16 cellular contexts compared by ENCODE assay signal in the genomic region with DNA sequence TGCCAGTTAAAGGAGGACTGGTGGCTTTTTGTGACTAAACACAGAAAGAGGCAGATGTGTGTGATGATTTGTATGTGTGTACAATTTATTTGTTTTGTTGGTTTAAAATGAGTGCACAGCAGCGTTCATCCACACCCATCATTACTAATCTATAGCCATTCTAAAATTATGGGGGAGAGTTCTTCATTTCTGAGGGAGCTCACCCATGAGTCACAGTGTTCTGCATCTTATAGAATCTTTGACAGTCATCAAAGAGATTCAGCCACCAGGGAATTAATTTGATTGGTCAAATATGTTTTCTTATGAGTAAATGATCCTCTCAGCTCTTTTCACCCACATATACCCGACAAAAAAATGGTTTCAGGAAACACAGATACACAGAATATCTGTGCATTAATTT.
DNase-seq lines count a peak whose midpoint lies in the region; ATAC-seq and TF ChIP-seq lines count a peak whose summit lies in the region.
"Had no signal": no experiment of that assay in that cellular context is flagged by ENCODE, and none has a peak within 500 bp of the region (broad histone marks: within the 10 kb centered on the region; RNA-seq: fewer than 3 reads in every experiment).

No MANE protein-coding gene starts in this region.

- no peak overlapping the region for H3K27ac ChIP-seq in ACC112 (ENCODE audit: low read depth, low read length)
- no peak overlapping the region for H3K27ac ChIP-seq in HEK293 (ENCODE audit: extremely low read depth, low read depth, low read length)
- peak overlapping the region; percentile 48 to 95 for H3K27ac ChIP-seq in SK-N-SH (ENCODE audit: low read depth in 2 of 2, low read length in 1 of 2)

- H3K4me3 ChIP-seq in ACC112 (ENCODE audit: low read depth, low read length) (no peak overlapping the region), HEK293 (ENCODE audit: low read depth, low read length) (no peak overlapping the region), SK-N-SH (ENCODE audit: low read depth in 2 of 2, low read length in 1 of 2) (no peak overlapping the region), fibroblast of mammary gland (ENCODE audit: control insufficient read depth, low read depth, low read length) (no peak overlapping the region)

- H3K9me2 ChIP-seq in SK-N-SH: no peaks in the 10 kb centered on the region

- no peaks in the 10 kb centered on the region for H4K20me1 ChIP-seq in SK-N-SH (ENCODE audit: insufficient read depth)

- no peak for TF ChIP-seq CTCF in HEK293 (tag by site-specific recombination; IDR thresholded peaks at IDR 0.05)
- TF ChIP-seq CTCF in SK-N-SH (IDR thresholded peaks at IDR 0.05): no peak
- TF ChIP-seq CTCF in fibroblast of mammary gland (conservative IDR thresholded peaks at IDR 0.05; ENCODE audit: control insufficient read depth, insufficient read depth, low read depth, low read length): no peak
- TF ChIP-seq CTCF in GM10248 (IDR thresholded peaks at IDR 0.05; ENCODE audit: control extremely low read depth, extremely low read depth, low read depth, missing control alignments): no peak

- 0 out of 4 replicates have a peak, but pooled peaks of 1 of the 2 experiments have one; percentile 5 for TF ChIP-seq EP300 in SK-N-SH (IDR thresholded peaks at IDR 0.05; ENCODE audit: borderline replicate concordance in 1 of 2, low read depth in 1 of 2, low read length in 1 of 2)

- ATAC-seq in stimulated activated naive CD8-positive, alpha-beta T cell treated with anti-CD3 and anti-CD28 coated beads, Interleukin-15, Interleukin-2, amounts not matched to agents 100 U/mL and 50 U/mL, for 24 hours: no peak
- ATAC-seq: HCT116 had no signal

- peak overlapping the region; percentile 26 for H2AFZ ChIP-seq in ACC112 (ENCODE audit: low read length, unreplicated experiment)
- no peak overlapping the region for H2AFZ ChIP-seq in SK-N-SH (ENCODE audit: low read depth)

- H3K9me3 ChIP-seq in HEK293 (ENCODE audit: control insufficient read depth, insufficient read depth, low read depth, low read length) (no peaks in the 10 kb centered on the region), SK-N-SH (no peaks in the 10 kb centered on the region)

- H3K79me2 ChIP-seq in ACC112 (ENCODE audit: control insufficient read depth, insufficient read depth, low read length, unreplicated experiment): no peaks in the 10 kb centered on the region
- peaks cover 5% of the 10 kb centered on the region; the same call in 1 of the 2 replicates for H3K79me2 ChIP-seq in SK-N-SH (ENCODE audit: insufficient read depth)

- CTCF ChIA-PET in HEK293 (lab: Yijun Ruan, JAX) (interaction anchor here (0.6 to 3.4 kb wide), 5 partner anchors 9 to 1399 kb away, joined by 3 to 25 read pairs (median 3); partner anchors contain the start of gene GREM2), SK-N-SH (lab: Yijun Ruan, JAX) (interaction anchor here (1.2 kb wide), 1 partner anchor 138 kb away, joined by 3 read pairs; no protein-coding TSS in a partner anchor), GM10248 (lab: Yijun Ruan, JAX) (interaction anchor here (0.7 to 1.2 kb wide), 2 partner anchors 9 to 19 kb away, joined by 3 to 6 read pairs; no protein-coding TSS in a partner anchor)

- H3K27me3 ChIP-seq in ACC112 (ENCODE audit: insufficient read depth, low read length): no peaks in the 10 kb centered on the region
- H3K27me3 ChIP-seq in SK-N-SH (ENCODE audit: insufficient read depth): no peaks in the 10 kb centered on the region

- H3K4me1 ChIP-seq in ACC112 (ENCODE audit: control insufficient read depth, insufficient read depth, low read length, unreplicated experiment): peaks cover 35% of the 10 kb centered on the region
- H3K4me1 ChIP-seq in HEK293 (ENCODE audit: control insufficient read depth, insufficient read depth, low read length): peaks cover 30% of the 10 kb centered on the region
- H3K4me1 ChIP-seq in SK-N-SH (ENCODE audit: control insufficient read depth in 1 of 2, insufficient read depth in 2 of 2, low read depth in 1 of 2, low read length in 1 of 2): peaks cover 17 to 29% of the 10 kb centered on the region in 2 experiments; a peak in 2 of 4 replicates

- no peak for TF ChIP-seq RAD21 in SK-N-SH (IDR thresholded peaks at IDR 0.05; ENCODE audit: low read length)

- POLR2A ChIA-PET in HEK293 (lab: Yijun Ruan, JAX): no interaction called here
- POLR2A ChIA-PET in SK-N-SH (lab: Yijun Ruan, JAX): no interaction called here
- POLR2A ChIA-PET in GM10248 (lab: Yijun Ruan, JAX): no interaction called here

- H3K36me3 ChIP-seq in ACC112 (ENCODE audit: insufficient read depth, low read length): no peaks in the 10 kb centered on the region
- no peaks in the 10 kb centered on the region for H3K36me3 ChIP-seq in HEK293 (ENCODE audit: control insufficient read depth in 2 of 2, insufficient read depth in 1 of 2, low read length in 2 of 2)
- peaks cover 0 to 9% of the 10 kb centered on the region in 2 experiments for H3K36me3 ChIP-seq in SK-N-SH (replicated peaks in 1 of 2; ENCODE audit: control insufficient read depth in 1 of 2, insufficient read depth in 2 of 2, low read length in 1 of 2)

- H3F3A ChIP-seq in SK-N-SH (replicated peaks; ENCODE audit: insufficient read depth): peaks cover 18% of the 10 kb centered on the region

- 28% methylated on average over 2 of the region's 2 CpGs for WGBS in SK-N-SH (ENCODE audit: low lambda C conversion rate)

- H3K9ac ChIP-seq in SK-N-SH: no peak overlapping the region

- DNase-seq in SK-N-SH (no peak), fibroblast of mammary gland (ENCODE audit: low read depth) (peak; percentile 60), cerebellar nuclear complex (lab: John Stamatoyannopoulos, UW) (no peak), NCI-H1436 (lab: John Stamatoyannopoulos, UW) (no peak), GM10248 (ENCODE audit: extremely low spot score) (no peak)
- DNase-seq in stimulated activated naive CD8-positive, alpha-beta T cell treated with anti-CD3 and anti-CD28 coated beads, Interleukin-15, Interleukin-2, amounts not matched to agents 100 U/mL and 50 U/mL, for 24 hours: no peak
- DNase-seq: 8988T, C1 segment of cervical spinal cord, KG1, NCI-H1092, NCI-H1694, NCI-H524, SHP77 had no signal

- H3K4me2 ChIP-seq in SK-N-SH: peak overlapping the region; percentile 87

TF ChIP-seq in HEK293, 187 proteins besides CTCF, POLR2A, EP300 and RAD21:
- TF ChIP-seq SP2 (tag by site-specific recombination; IDR thresholded peaks at IDR 0.05) (no peak), SP7 (tag by site-specific recombination; IDR thresholded peaks at IDR 0.05) (0 out of 2 replicates have a peak, but pooled peaks have one; percentile 26)

TF ChIP-seq in SK-N-SH, 30 proteins besides CTCF, POLR2A, EP300 and RAD21:
- TF ChIP-seq GABPA (IDR thresholded peaks at IDR 0.05; ENCODE audit: low read depth) (no peak), FOSL2 (IDR thresholded peaks at IDR 0.05; ENCODE audit: borderline replicate concordance, low read depth) (0 out of 2 replicates have a peak, but pooled peaks have one; percentile 27), TCF12 (IDR thresholded peaks at IDR 0.05) (peak; percentile 54; the same call in 1 of the 2 replicates), JUND (IDR thresholded peaks at IDR 0.05) (peak; percentile 45; the same call in 1 of the 2 replicates)
- TF ChIP-seq, protein P1, sequence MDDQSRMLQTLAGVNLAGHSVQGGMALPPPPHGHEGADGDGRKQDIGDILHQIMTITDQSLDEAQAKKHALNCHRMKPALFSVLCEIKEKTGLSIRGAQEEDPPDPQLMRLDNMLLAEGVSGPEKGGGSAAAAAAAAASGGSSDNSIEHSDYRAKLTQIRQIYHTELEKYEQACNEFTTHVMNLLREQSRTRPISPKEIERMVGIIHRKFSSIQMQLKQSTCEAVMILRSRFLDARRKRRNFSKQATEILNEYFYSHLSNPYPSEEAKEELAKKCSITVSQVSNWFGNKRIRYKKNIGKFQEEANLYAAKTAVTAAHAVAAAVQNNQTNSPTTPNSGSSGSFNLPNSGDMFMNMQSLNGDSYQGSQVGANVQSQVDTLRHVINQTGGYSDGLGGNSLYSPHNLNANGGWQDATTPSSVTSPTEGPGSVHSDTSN (IDR thresholded peaks at IDR 0.05): peak; percentile 48

Comparison
In these comparisons a context has a peak if more than half of its experiments do, and no peak if none do; other contexts are left out.
1. H3K27ac ChIP-seq: peak in SK-N-SH (2 of 2); none in ACC112 (single experiment) and HEK293 (single experiment).